Comparison of ENCODE assay signal across 9 cellular contexts in genomic region chr10:22321831-22322662, GRCh38. TPM values are rescaled to one million over a fixed set of nuclear protein-coding genes. Genes with fewer than 3 reads are reported as not detected.
DNase-seq lines count a peak whose midpoint lies in the region; ATAC-seq and TF ChIP-seq lines count a peak whose summit lies in the region.
"Had no signal": no experiment of that assay in that cellular context is flagged by ENCODE, and none has a peak within 500 bp of the region (broad histone marks: within the 10 kb centered on the region; RNA-seq: fewer than 3 reads in every experiment).

No MANE protein-coding gene starts in this region.

- H3K4me3 ChIP-seq in AG10803 (ENCODE audit: low read length) = peak overlapping the region; percentile 71
- H3K4me3 ChIP-seq in HFF-Myc (replicated peaks; ENCODE audit: low read depth, low read length) = peak overlapping the region; percentile 69
- peak overlapping the region; percentile 85 to 86 for H3K4me3 ChIP-seq in gastroesophageal sphincter
- peak overlapping the region; percentile 47 for H3K4me3 ChIP-seq in ovary

- peaks cover 76% of the 10 kb centered on the region for H3K4me1 Mint-ChIP-seq in activated T-cell treated with anti-CD3 and anti-CD28 coated beads, Interleukin-2, amount 50 U/mL, for 72 hours (ENCODE audit: low read depth)

- H3K27me3 ChIP-seq in gastroesophageal sphincter (no peaks in the 10 kb centered on the region), ovary (no peaks in the 10 kb centered on the region)

- no peak for DNase-seq in AG10803 (ENCODE audit: low read depth)
- no peak for DNase-seq in HFF-Myc (ENCODE audit: extremely low read depth, low read depth)
- DNase-seq in activated T-cell treated with anti-CD3 and anti-CD28 coated beads, Interleukin-2, amount 50 U/mL, for 72 hours = peak in 1 of 2 donors; percentile 28
- peak; percentile 12 to 66 (median 51) for DNase-seq in ovary
- no peak for DNase-seq in Ammon's horn (ENCODE audit: low spot score)
- DNase-seq in effector CD8-positive, alpha-beta T cell (lab: John Stamatoyannopoulos, UW) = no peak
- no peak for DNase-seq in GM19238 (ENCODE audit: insufficient read length, low spot score)

- TF ChIP-seq CTCF in AG10803 (conservative IDR thresholded peaks at IDR 0.05; ENCODE audit: low read length) (no peak), HFF-Myc (IDR thresholded peaks at IDR 0.05; ENCODE audit: low read depth, low read length, missing control alignments) (no peak), gastroesophageal sphincter (IDR thresholded peaks at IDR 0.05) (no peak), ovary (IDR thresholded peaks at IDR 0.05) (no peak)

- no peaks in the 10 kb centered on the region for H3K9me3 Mint-ChIP-seq in activated T-cell treated with anti-CD3 and anti-CD28 coated beads, Interleukin-2, amount 50 U/mL, for 72 hours

- no peak for ATAC-seq in activated T-cell treated with anti-CD3 and anti-CD28 coated beads, Interleukin-2, amount 50 U/mL, for 72 hours (replicated peaks in 1 of 2)
- no peak for ATAC-seq in gastroesophageal sphincter

- TF ChIP-seq EP300 in gastroesophageal sphincter (IDR thresholded peaks at IDR 0.05) = no peak
- no peak for TF ChIP-seq EP300 in ovary (IDR thresholded peaks at IDR 0.05)

- H3K36me3 Mint-ChIP-seq in activated T-cell treated with anti-CD3 and anti-CD28 coated beads, Interleukin-2, amount 50 U/mL, for 72 hours (ENCODE audit: insufficient read depth in 2 of 2) = peaks cover 14 to 17% of the 10 kb centered on the region in 2 donors

- H3K4me3 Mint-ChIP-seq in activated T-cell treated with anti-CD3 and anti-CD28 coated beads, Interleukin-2, amount 50 U/mL, for 72 hours = peak overlapping the region; percentile 89 to 94

- 5 to 8% methylated on average over 8 to 9 of the region's 82 CpGs for WGBS in gastroesophageal sphincter (ENCODE audit: low coverage in 1 of 2), 2 donors
- WGBS in ovary, 3 donors = 1 to 2% (median 1%) methylated on average over 27 to 81 of the region's 82 CpGs

- H3K4me1 ChIP-seq in gastroesophageal sphincter = peaks cover 10 to 78% (median 26%) of the 10 kb centered on the region in 3 donors
- peaks cover 3% of the 10 kb centered on the region for H3K4me1 ChIP-seq in ovary (ENCODE audit: insufficient read depth)

- intact Hi-C loops in ovary (cut with DNase I) = loop anchor here in 3 of 4 donors (2.0 to 10.0 kb wide), 4 partner anchors 69 to 817 kb away; partner anchors contain the start of gene DNAJC1 (in 1 of the 3)

- no peak for TF ChIP-seq POLR2A in gastroesophageal sphincter (IDR thresholded peaks at IDR 0.05)
- no peak for TF ChIP-seq POLR2A in ovary (IDR thresholded peaks at IDR 0.05)

- H3K27ac ChIP-seq in gastroesophageal sphincter (peak overlapping the region in 3 of 4 donors; percentile 94 to 99 (median 98)), ovary (no peak overlapping the region)

- peaks cover 41% of the 10 kb centered on the region for H3K27me3 Mint-ChIP-seq in activated T-cell treated with anti-CD3 and anti-CD28 coated beads, Interleukin-2, amount 50 U/mL, for 72 hours (ENCODE audit: low read depth)

- peaks cover 0 to 7% of the 10 kb centered on the region in 2 donors for H3K36me3 ChIP-seq in gastroesophageal sphincter
- H3K36me3 ChIP-seq in ovary = no peaks in the 10 kb centered on the region

- no peaks in the 10 kb centered on the region for H3K9me3 ChIP-seq in gastroesophageal sphincter
- H3K9me3 ChIP-seq in ovary = no peaks in the 10 kb centered on the region

- peak overlapping the region; percentile 79 for H3K27ac Mint-ChIP-seq in activated T-cell treated with anti-CD3 and anti-CD28 coated beads, Interleukin-2, amount 50 U/mL, for 72 hours

RNA-seq across cellular contexts. Expression of gene BMI1, which starts 1.1 kb away (rescaled TPM):
- 10 to 100 TPM; 83.4 to 87.5 TPM for total RNA-seq in activated T-cell treated with anti-CD3 and anti-CD28 coated beads, Interleukin-2, amount 50 U/mL, for 72 hours
- total RNA-seq in gastroesophageal sphincter (100 to 1,000 TPM in 2 of 4 donors, 10 to 100 TPM in 2; 70.5 to 108 (median 94.3) TPM), ovary (10 to 100 TPM; 18.7 to 53.8 (median 39.6) TPM)
- polyA plus RNA-seq in ovary = 10 to 100 TPM; 25.3 to 63.3 TPM

RNA-seq across cellular contexts. Expression of gene COMMD3, which starts 5.9 kb away (rescaled TPM):
- total RNA-seq in activated T-cell treated with anti-CD3 and anti-CD28 coated beads, Interleukin-2, amount 50 U/mL, for 72 hours = 100 to 1,000 TPM in 1 of 2 donors, 10 to 100 TPM in 1; 95.0 to 104 TPM
- 10 to 100 TPM; 17.5 to 68.6 (median 24.6) TPM for total RNA-seq in gastroesophageal sphincter
- 10 to 100 TPM; 18.8 to 42.3 (median 31.4) TPM for total RNA-seq in ovary
- polyA plus RNA-seq in ovary = 10 to 100 TPM; 39.7 to 54.5 TPM

RNA-seq across cellular contexts. Expression of gene SPAG6, which starts 23.2 kb away (rescaled TPM):
- total RNA-seq in activated T-cell treated with anti-CD3 and anti-CD28 coated beads, Interleukin-2, amount 50 U/mL, for 72 hours = under 1 TPM; 0.37 to 0.38 TPM
- total RNA-seq in gastroesophageal sphincter = not detected
- 10 to 100 TPM in 1 of 7 donors, 1 to 10 TPM in 1, under 1 TPM in 3, not detected in 2; 0.50 to 22.1 (median 0.95) TPM for total RNA-seq in ovary
- polyA plus RNA-seq in ovary = under 1 TPM; 0.04 to 0.23 TPM
- total RNA-seq: lung microvascular endothelial cell had no signal

Comparison
In these comparisons a context has a peak if more than half of its experiments do, and no peak if none do; other contexts are left out.
1. DNase-seq: peak in ovary (5 of 5); none in AG10803 (single experiment), HFF-Myc (single experiment), Ammon's horn (single experiment), effector CD8-positive, alpha-beta T cell (single experiment) and GM19238 (single experiment).
2. H3K27ac ChIP-seq: peak in gastroesophageal sphincter (3 of 4); none in ovary (0 of 2).
3. Peak in every context shown above with its lines, with median percentiles within 50 percentile points of each other: H3K4me3 ChIP-seq.